ENCODE assay signal across 8 cellular contexts in genomic region chr9:37421914-37422288, GRCh38. TPM values are rescaled to one million over a fixed set of nuclear protein-coding genes. Genes with fewer than 3 reads are reported as not detected.
DNase-seq lines count a peak whose midpoint lies in the region; ATAC-seq, FAIRE-seq and TF ChIP-seq lines count a peak whose summit lies in the region.

No MANE protein-coding gene starts in this region.

- H3K36me3 ChIP-seq in SJCRH30 (peaks cover 6% of the 10 kb centered on the region), fibroblast of lung (ENCODE audit: control insufficient read depth, insufficient read depth, low read length) (peaks cover 3% of the 10 kb centered on the region), pancreas (peaks cover 0 to 6% (median 0%) of the 10 kb centered on the region in 3 donors)

- intact Hi-C loops in pancreas (cut with DNase I), result no loop called here

- H4K20me1 ChIP-seq in fibroblast of lung (ENCODE audit: control insufficient read depth, extremely low read depth, insufficient read depth, low read length), result no peaks in the 10 kb centered on the region

- H3K9me3 ChIP-seq in SJCRH30 (replicated peaks), result no peaks in the 10 kb centered on the region
- H3K9me3 ChIP-seq in fibroblast of lung (ENCODE audit: control insufficient read depth, insufficient read depth, low read depth, low read length), result no peaks in the 10 kb centered on the region
- no peaks in the 10 kb centered on the region for H3K9me3 ChIP-seq in pancreas

- TF ChIP-seq CTCF in fibroblast of lung (conservative IDR thresholded peaks at IDR 0.05 in 1 of 2, IDR thresholded peaks at IDR 0.05 in 1 of 2; ENCODE audit: low read depth in 1 of 2, low read length in 2 of 2) (no peak), pancreas (IDR thresholded peaks at IDR 0.05) (no peak)

- WGBS in pancreas, 2 donors, result 51% methylated on average over 8 of the region's 8 CpGs

- no peak for FAIRE-seq in pancreas (lab: Jason Lieb, UNC)

- ATAC-seq in GM19043 (IDR thresholded peaks at IDR 0.05; ENCODE audit: low read depth, unreplicated experiment), result peak; percentile 19
- peak in 2 of 4 donors; percentile 55 to 65 for ATAC-seq in pancreas
- ATAC-seq in GM21360 (IDR thresholded peaks at IDR 0.05; ENCODE audit: unreplicated experiment), result no peak

- peak overlapping the region; percentile 84 for H3K4me2 ChIP-seq in fibroblast of lung (ENCODE audit: extremely low read depth, insufficient read depth, low read length)

- H3K79me2 ChIP-seq in fibroblast of lung (ENCODE audit: control insufficient read depth, insufficient read depth, low read length), result peaks cover 32% of the 10 kb centered on the region

- H3K27me3 ChIP-seq in SJCRH30 (no peaks in the 10 kb centered on the region), fibroblast of lung (ENCODE audit: control insufficient read depth, insufficient read depth, low read length) (no peaks in the 10 kb centered on the region), pancreas (no peaks in the 10 kb centered on the region)

- no peak for DNase-seq in SJCRH30
- DNase-seq in fibroblast of lung (ENCODE audit: low read depth in 2 of 2), result peak in 1 of 2 donors; percentile 20
- DNase-seq in pancreas, result peak in 1 of 6 donors; percentile 71
- DNase-seq in NCI-H2171 treated with DMSO at 0.1 percent for 48 hours (lab: John Stamatoyannopoulos, UW), result no peak
- DNase-seq in SW 1271 (lab: John Stamatoyannopoulos, UW), result no peak
- no peak for DNase-seq in OCI-M1 (lab: John Stamatoyannopoulos, UW)

- peak overlapping the region; percentile 87 for H3K27ac ChIP-seq in SJCRH30
- peak overlapping the region; percentile 89 for H3K27ac ChIP-seq in fibroblast of lung (ENCODE audit: insufficient read depth, low read length)
- peak overlapping the region; percentile 63 to 87 (median 75) for H3K27ac ChIP-seq in pancreas

- H3K9ac ChIP-seq in fibroblast of lung (ENCODE audit: insufficient read depth, low read length), result peak overlapping the region; percentile 84

- H3K4me1 ChIP-seq in SJCRH30 (no peaks in the 10 kb centered on the region), fibroblast of lung (ENCODE audit: control insufficient read depth, extremely low read depth, insufficient read depth, low read length) (peaks cover 10% of the 10 kb centered on the region), pancreas (peaks cover 12 to 24% (median 20%) of the 10 kb centered on the region in 3 donors)

- H3K4me3 ChIP-seq in SJCRH30 (peak overlapping the region; percentile 99), fibroblast of lung (replicated peaks in 1 of 4; ENCODE audit: control extremely low read depth in 1 of 4, insufficient read depth in 1 of 4, low read depth in 3 of 4, low read length in 4 of 4) (peak overlapping the region; percentile 79 to 96 (median 88)), pancreas (peak overlapping the region in 3 of 4 donors; percentile 76 to 93 (median 91))

- H2AFZ ChIP-seq in fibroblast of lung (ENCODE audit: low read length), result peak overlapping the region; percentile 94

RNA-seq across cellular contexts. Expression of gene GRHPR, which starts 0.6 kb away (rescaled TPM):
- total RNA-seq in SJCRH30 (2014; rRNA removed; shearing (Covaris generic)), result 71.3 and 71.9 TPM in 2 replicates
- total RNA-seq in fibroblast of lung (107 and 108 TPM in 2 replicates), pancreas (10 to 100 TPM; 36.2 to 50.2 (median 43.3) TPM)
- polyA plus RNA-seq in fibroblast of lung (107 and 108 TPM in 2 replicates), pancreas (10 to 100 TPM; 30.2 to 54.3 TPM)
- polyA plus RNA-seq in fibroblast of lung (2012), result 123 and 126 TPM in 2 replicates
- polyA minus RNA-seq in fibroblast of lung (ENCODE audit: low replicate concordance), result 158 and 160 TPM in 2 replicates

RNA-seq across cellular contexts. Expression of gene ZBTB5, which starts 43.3 kb away (rescaled TPM):
- total RNA-seq in SJCRH30 (2014; rRNA removed; shearing (Covaris generic)), result 25.5 and 26.1 TPM in 2 replicates
- total RNA-seq in fibroblast of lung (5.1 and 5.6 TPM in 2 replicates), pancreas (1 to 10 TPM; 4.2 to 7.5 (median 4.8) TPM)
- polyA plus RNA-seq in fibroblast of lung (5.7 and 7.3 TPM in 2 replicates), pancreas (1 to 10 TPM; 2.8 to 4.9 TPM)
- polyA plus RNA-seq in fibroblast of lung (2012), result 2.4 and 3.6 TPM in 2 replicates
- 9.1 and 11.2 TPM in 2 replicates for polyA minus RNA-seq in fibroblast of lung (ENCODE audit: low replicate concordance)
